ENCODE assay signal across 11 cellular contexts in the genomic region with DNA sequence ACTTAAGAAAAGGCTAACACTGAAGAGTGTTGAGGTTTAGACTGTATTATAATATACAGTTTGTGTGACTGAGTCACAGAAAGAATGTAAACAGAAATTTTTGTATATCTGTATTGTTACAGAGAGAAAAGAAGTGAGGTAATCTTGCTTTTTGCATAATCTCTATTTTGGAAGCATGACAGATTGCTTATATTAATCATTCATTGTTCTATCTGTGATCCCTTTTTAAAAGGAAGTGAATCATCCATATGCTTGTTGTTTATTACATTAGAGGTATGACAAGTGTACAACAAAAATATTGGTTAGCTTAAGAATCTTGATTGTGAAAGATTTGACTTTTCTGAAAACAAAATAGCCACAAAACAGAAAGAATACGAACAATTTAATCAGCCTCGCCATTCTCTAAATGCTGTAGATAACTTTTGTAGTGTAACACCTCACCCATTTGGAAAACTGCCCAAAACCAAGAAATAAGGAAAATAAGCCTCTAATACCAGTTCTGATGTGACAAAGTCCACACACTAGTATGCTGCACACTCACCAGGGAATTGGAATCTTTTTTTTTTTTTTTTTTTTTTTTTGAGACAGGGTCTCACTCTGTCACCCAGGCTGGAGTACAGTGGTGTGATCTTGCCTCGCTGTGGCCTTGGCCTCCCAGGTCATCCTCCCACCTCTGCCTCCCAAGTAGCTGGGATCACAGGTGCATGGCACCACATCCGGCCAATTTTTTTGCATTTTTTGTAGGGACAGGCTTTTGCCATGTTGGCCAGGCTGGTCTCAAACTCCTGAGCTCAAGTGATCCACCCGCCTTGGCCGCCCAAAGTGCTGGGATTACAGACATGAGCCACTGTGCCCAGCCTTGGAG.
DNase-seq lines count a peak whose midpoint lies in the region; ATAC-seq and TF ChIP-seq lines count a peak whose summit lies in the region.
"Had no signal": no experiment of that assay in that cellular context is flagged by ENCODE, and none has a peak within 500 bp of the region (broad histone marks: within the 10 kb centered on the region; RNA-seq: fewer than 3 reads in every experiment).

No MANE protein-coding gene starts in this region.

- no peaks in the 10 kb centered on the region for H3K27me3 ChIP-seq in mucosa of stomach (ENCODE audit: control insufficient read depth, insufficient read depth, low read length)

- no peak overlapping the region for H3K4me3 Mint-ChIP-seq in Calu3 (ENCODE audit: low read depth, unreplicated experiment)

- no peaks in the 10 kb centered on the region for H3K27me3 Mint-ChIP-seq in Calu3 (ENCODE audit: unreplicated experiment)

- CTCF ChIA-PET in Calu3 (lab: Charles Lee), result interaction anchor here (1.1 kb wide), 2 partner anchors 142 to 159 kb away, joined by 3 read pairs; no protein-coding TSS in a partner anchor

- H3K4me1 ChIP-seq in mucosa of stomach (ENCODE audit: control insufficient read depth, insufficient read depth, low read length), result peaks cover 28% of the 10 kb centered on the region

- H3K9me3 ChIP-seq in mucosa of stomach (ENCODE audit: control insufficient read depth, low read length), result no peaks in the 10 kb centered on the region

- DNase-seq in Calu3 (no peak), NCI-H69 (lab: John Stamatoyannopoulos, UW) (peak; percentile 49), epithelial cell of proximal tubule (ENCODE audit: low read depth) (peak; percentile 29), NAMALWA (ENCODE audit: low spot score) (no peak), NOMO-1 (lab: John Stamatoyannopoulos, UW; ENCODE audit: unreplicated experiment in 2 of 2) (no peak), NOMO-1 treated with DMSO at 0.1 percent for 48 hours (lab: John Stamatoyannopoulos, UW; ENCODE audit: unreplicated experiment) (no peak)
- DNase-seq: COR-L47, mesendoderm, NCI-H1436 treated with DMSO at 0.1 percent for 48 hours had no signal

- peak overlapping the region; percentile 38 for H3K27ac Mint-ChIP-seq in Calu3 (ENCODE audit: unreplicated experiment)

- ATAC-seq in GM19023 (IDR thresholded peaks at IDR 0.05; ENCODE audit: unreplicated experiment), result no peak

- TF ChIP-seq CTCF in Calu3 (IDR thresholded peaks at IDR 0.05; ENCODE audit: unreplicated experiment), result no peak
- TF ChIP-seq CTCF in epithelial cell of proximal tubule (conservative IDR thresholded peaks at IDR 0.05; ENCODE audit: low read depth, low read length), result no peak

- no peaks in the 10 kb centered on the region for H3K9me3 Mint-ChIP-seq in Calu3 (ENCODE audit: low read depth, unreplicated experiment)

- H3K9ac ChIP-seq in mucosa of stomach (ENCODE audit: low read length), result peak overlapping the region; percentile 40

- H3K36me3 Mint-ChIP-seq in Calu3 (ENCODE audit: insufficient read depth, unreplicated experiment), result peaks cover 5% of the 10 kb centered on the region

- H3K36me3 ChIP-seq in mucosa of stomach (ENCODE audit: control insufficient read depth, insufficient read depth, low read length), result no peaks in the 10 kb centered on the region

- no TSS peak for BruUV-seq in Calu3 (replicated peaks; lab: Mats Ljungman, UMichigan)

- intact Hi-C loops in Calu3 (cut with micrococcal nuclease; ENCODE audit: unreplicated experiment), result no loop called here

- H3K4me3 ChIP-seq in epithelial cell of proximal tubule (ENCODE audit: low read depth, low read length), result no peak overlapping the region
- no peak overlapping the region for H3K4me3 ChIP-seq in mucosa of stomach (ENCODE audit: low read length)

- H3K4me1 Mint-ChIP-seq in Calu3 (ENCODE audit: low read depth, unreplicated experiment), result peaks cover 37% of the 10 kb centered on the region

Comparison
In these comparisons a context has a peak if more than half of its experiments do, and no peak if none do; other contexts are left out.
1. DNase-seq: peak in NCI-H69 (single experiment) and epithelial cell of proximal tubule (single experiment); none in Calu3 (single experiment), NAMALWA (single experiment), NOMO-1 (0 of 2) and NOMO-1 treated with DMSO at 0.1 percent for 48 hours (single experiment).